Comparison of ENCODE assay signal across 24 cellular contexts in genomic region chr9:115030006-115030405, GRCh38.
"Had no signal": no experiment of that assay in that cellular context is flagged by ENCODE, and none has a peak within 500 bp of the region (broad histone marks: within the 10 kb centered on the region; RNA-seq: fewer than 3 reads in every experiment).

No MANE protein-coding gene starts in this region.

- H3K27ac ChIP-seq: KMS-11, SJSA1, SK-N-MC had no signal

- H3K4me2 ChIP-seq: KMS-11 had no signal

- H3K9ac ChIP-seq: KMS-11 had no signal

- ATAC-seq: K562 had no signal

- DNase-seq: Kasumi-1, MM.1S, NCI-H1092 treated with DMSO at 0.1 percent for 48 hours, NCI-H1417 treated with DMSO at 0.1 percent for 48 hours, NCI-H146, NCI-H1694 treated with DMSO at 0.1 percent for 48 hours, NCI-H1930, NCI-H2081, NCI-H2107, NCI-H2171, NCI-H226, NCI-H446, NCI-H510A, NCI-H524 treated with DMSO at 0.1 percent for 48 hours, NCI-H69, NCI-H774, Right ventricle myocardium superior, RPMI8226, SIG-M5 had no signal

- H3K9me3 ChIP-seq: SJSA1 had no signal

- H3K27me3 ChIP-seq: SJSA1 had no signal

- H3K27ac Mint-ChIP-seq: IgD-negative memory B cell had no signal

- H3K4me1 Mint-ChIP-seq: IgD-negative memory B cell had no signal

- H3K4me3 Mint-ChIP-seq: IgD-negative memory B cell had no signal

- H3K4me3 ChIP-seq: K562, SJSA1, SK-N-MC had no signal

- H3K9me3 Mint-ChIP-seq: IgD-negative memory B cell had no signal

- H3K36me3 Mint-ChIP-seq: IgD-negative memory B cell had no signal
